13 cellular contexts compared by ENCODE assay signal in the genomic region with DNA sequence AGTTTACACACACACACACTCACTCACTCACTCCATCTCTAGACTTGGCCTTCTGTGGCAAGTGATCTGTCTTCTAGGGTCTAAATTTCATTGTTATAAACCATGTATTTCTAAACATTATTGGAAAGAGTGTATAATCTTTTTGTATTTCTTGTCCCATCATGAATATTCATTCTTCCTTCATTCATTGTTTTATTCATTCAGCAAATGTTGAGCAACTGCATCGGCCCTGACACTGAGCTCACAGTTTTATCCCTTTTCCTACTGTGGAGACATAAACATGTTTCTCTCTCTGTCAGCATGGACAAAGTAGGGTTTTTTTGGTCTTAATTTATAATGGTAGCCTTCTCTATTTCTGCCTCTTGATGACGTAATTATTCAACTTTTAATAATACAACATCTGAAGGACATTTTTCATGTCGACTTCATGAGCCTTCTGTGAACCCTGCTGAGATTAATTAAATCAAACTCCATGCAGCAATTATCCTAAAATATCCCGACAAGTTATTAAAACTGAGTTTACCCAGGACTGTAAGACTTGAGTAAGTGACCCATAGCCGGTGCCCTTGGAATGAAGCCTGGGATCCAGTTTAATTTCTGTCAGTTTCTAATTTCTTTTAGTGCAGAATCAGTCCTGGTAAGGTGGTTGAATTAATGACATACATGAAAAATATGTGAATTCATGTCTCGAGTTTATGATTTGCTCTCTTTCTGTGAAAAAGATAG.
A peak's percentile ranks its signal among the peaks of the same experiment; 100 is the strongest.
DNase-seq lines count a peak whose midpoint lies in the region; ATAC-seq and TF ChIP-seq lines count a peak whose summit lies in the region.
"Had no signal": no experiment of that assay in that cellular context is flagged by ENCODE, and none has a peak within 500 bp of the region (broad histone marks: within the 10 kb centered on the region; RNA-seq: fewer than 3 reads in every experiment).

No MANE protein-coding gene starts in this region.

- ATAC-seq in stimulated activated naive CD8-positive, alpha-beta T cell treated with anti-CD3 and anti-CD28 coated beads, Interleukin-15, amount 100 ng/mL, for 72 hours, result no peak
- ATAC-seq in HG02970 (IDR thresholded peaks at IDR 0.05; ENCODE audit: low FRiP score, unreplicated experiment), result no peak

- no peak overlapping the region for H2AFZ ChIP-seq in Loucy (ENCODE audit: low read length)

- peaks cover 88% of the 10 kb centered on the region for H3K4me1 Mint-ChIP-seq in stimulated activated naive CD8-positive, alpha-beta T cell treated with anti-CD3 and anti-CD28 coated beads, Interleukin-15, amount 100 ng/mL, for 72 hours

- TF ChIP-seq CTCF in Loucy (conservative IDR thresholded peaks at IDR 0.05; ENCODE audit: low read length), result no peak

- no peaks in the 10 kb centered on the region for H3F3A ChIP-seq in Loucy (ENCODE audit: low read depth)

- H3K4me3 ChIP-seq in Loucy (ENCODE audit: low read length, poor library complexity, severe bottlenecking), result no peak overlapping the region
- H3K4me3 ChIP-seq in adipocyte (ENCODE audit: low read length), result peak overlapping the region; percentile 45
- H3K4me3 ChIP-seq: BLaER1, testis had no signal

- no peaks in the 10 kb centered on the region for H3K9me2 ChIP-seq in Loucy (replicated peaks; ENCODE audit: low read depth, low read length)

- peak overlapping the region; percentile 30 for H3K4me2 ChIP-seq in Loucy (ENCODE audit: low read depth, low read length, poor library complexity, severe bottlenecking)
- H3K4me2 ChIP-seq: BLaER1 had no signal

- DNase-seq in adipocyte (ENCODE audit: low read depth) (peak; percentile 58), NOMO-1 treated with DMSO at 0.1 percent for 48 hours (lab: John Stamatoyannopoulos, UW; ENCODE audit: unreplicated experiment) (no peak)
- DNase-seq in stimulated activated naive CD8-positive, alpha-beta T cell treated with anti-CD3 and anti-CD28 coated beads, Interleukin-15, amount 100 ng/mL, for 72 hours, result no peak
- DNase-seq in activated CD4-positive, CD25-positive, alpha-beta regulatory T cell (lab: John Stamatoyannopoulos, UW), result no peak
- DNase-seq: cerebellar nuclear complex, DMS 273 treated with DMSO at 0.1 percent for 48 hours, NCI-H1436, SHP77, testis had no signal

- no peaks in the 10 kb centered on the region for H3K9me3 ChIP-seq in Loucy (ENCODE audit: insufficient read depth, low read depth, low read length)
- no peaks in the 10 kb centered on the region for H3K9me3 ChIP-seq in adipocyte (ENCODE audit: control insufficient read depth, low read length)
- H3K9me3 ChIP-seq: BLaER1, testis had no signal

- peak overlapping the region; percentile 42 to 75 for H3K27ac Mint-ChIP-seq in stimulated activated naive CD8-positive, alpha-beta T cell treated with anti-CD3 and anti-CD28 coated beads, Interleukin-15, amount 100 ng/mL, for 72 hours

- peak overlapping the region; percentile 2 to 63 for H3K4me3 Mint-ChIP-seq in stimulated activated naive CD8-positive, alpha-beta T cell treated with anti-CD3 and anti-CD28 coated beads, Interleukin-15, amount 100 ng/mL, for 72 hours

- H3K27ac ChIP-seq in layer of hippocampus (ENCODE audit: low read depth, low read length), result peak overlapping the region; percentile 66
- H3K27ac ChIP-seq: BLaER1, testis had no signal

- peaks cover 12% of the 10 kb centered on the region for H4K20me1 ChIP-seq in Loucy (ENCODE audit: insufficient read depth, low read length, poor library complexity, severe bottlenecking)

- H3K9ac ChIP-seq in Loucy (ENCODE audit: low read depth, low read length, poor library complexity, severe bottlenecking), result no peak overlapping the region
- H3K9ac ChIP-seq in adipocyte (ENCODE audit: low read length), result peak overlapping the region; percentile 12
- H3K9ac ChIP-seq: BLaER1 had no signal

- H3K27me3 ChIP-seq in Loucy (ENCODE audit: insufficient read depth, low read length, poor library complexity, severe bottlenecking), result no peaks in the 10 kb centered on the region
- no peaks in the 10 kb centered on the region for H3K27me3 ChIP-seq in adipocyte (replicated peaks; ENCODE audit: control insufficient read depth, insufficient read depth, low read length)
- H3K27me3 ChIP-seq in layer of hippocampus (ENCODE audit: control insufficient read depth, insufficient read depth, low read length), result no peaks in the 10 kb centered on the region
- H3K27me3 ChIP-seq: BLaER1, testis had no signal

- H3K36me3 ChIP-seq in Loucy (ENCODE audit: insufficient read depth, low read length) (no peaks in the 10 kb centered on the region), adipocyte (ENCODE audit: control insufficient read depth, insufficient read depth, low read length, severe bottlenecking) (no peaks in the 10 kb centered on the region)

- peaks cover 81% of the 10 kb centered on the region for H3K79me2 ChIP-seq in Loucy (ENCODE audit: insufficient read depth, low read length)

- no peaks in the 10 kb centered on the region for H3K9me3 Mint-ChIP-seq in stimulated activated naive CD8-positive, alpha-beta T cell treated with anti-CD3 and anti-CD28 coated beads, Interleukin-15, amount 100 ng/mL, for 72 hours

- H3K27me3 Mint-ChIP-seq in stimulated activated naive CD8-positive, alpha-beta T cell treated with anti-CD3 and anti-CD28 coated beads, Interleukin-15, amount 100 ng/mL, for 72 hours, result no peaks in the 10 kb centered on the region

- H3K4me1 ChIP-seq in Loucy (ENCODE audit: insufficient read depth, low read length, poor library complexity, severe bottlenecking), result peaks cover 41% of the 10 kb centered on the region
- peaks cover 31% of the 10 kb centered on the region for H3K4me1 ChIP-seq in adipocyte (ENCODE audit: control insufficient read depth, insufficient read depth, low read length)
- H3K4me1 ChIP-seq: testis had no signal
